3 cellular contexts compared by ENCODE assay signal in genomic region chr2:134866498-134867099, GRCh38.
TF ChIP-seq lines count a peak whose summit lies in the region.

No MANE protein-coding gene starts in this region.

TF ChIP-seq in liver, 16 proteins besides CTCF, POLR2A, EP300 and RAD21:
- TF ChIP-seq EGR1 (IDR thresholded peaks at IDR 0.05; ENCODE audit: low read depth in 2 of 2): no peak
- TF ChIP-seq FOXA2 (IDR thresholded peaks at IDR 0.05): peak; percentile 67
TF ChIP-seq in liver: peak in this region for 1.

TF ChIP-seq in HepG2, 621 proteins besides CTCF, POLR2A, EP300 and RAD21:
- TF ChIP-seq ZNF343 (CRISPR knock-in tag; IDR thresholded peaks at IDR 0.05): no peak
- TF ChIP-seq, protein P1, sequence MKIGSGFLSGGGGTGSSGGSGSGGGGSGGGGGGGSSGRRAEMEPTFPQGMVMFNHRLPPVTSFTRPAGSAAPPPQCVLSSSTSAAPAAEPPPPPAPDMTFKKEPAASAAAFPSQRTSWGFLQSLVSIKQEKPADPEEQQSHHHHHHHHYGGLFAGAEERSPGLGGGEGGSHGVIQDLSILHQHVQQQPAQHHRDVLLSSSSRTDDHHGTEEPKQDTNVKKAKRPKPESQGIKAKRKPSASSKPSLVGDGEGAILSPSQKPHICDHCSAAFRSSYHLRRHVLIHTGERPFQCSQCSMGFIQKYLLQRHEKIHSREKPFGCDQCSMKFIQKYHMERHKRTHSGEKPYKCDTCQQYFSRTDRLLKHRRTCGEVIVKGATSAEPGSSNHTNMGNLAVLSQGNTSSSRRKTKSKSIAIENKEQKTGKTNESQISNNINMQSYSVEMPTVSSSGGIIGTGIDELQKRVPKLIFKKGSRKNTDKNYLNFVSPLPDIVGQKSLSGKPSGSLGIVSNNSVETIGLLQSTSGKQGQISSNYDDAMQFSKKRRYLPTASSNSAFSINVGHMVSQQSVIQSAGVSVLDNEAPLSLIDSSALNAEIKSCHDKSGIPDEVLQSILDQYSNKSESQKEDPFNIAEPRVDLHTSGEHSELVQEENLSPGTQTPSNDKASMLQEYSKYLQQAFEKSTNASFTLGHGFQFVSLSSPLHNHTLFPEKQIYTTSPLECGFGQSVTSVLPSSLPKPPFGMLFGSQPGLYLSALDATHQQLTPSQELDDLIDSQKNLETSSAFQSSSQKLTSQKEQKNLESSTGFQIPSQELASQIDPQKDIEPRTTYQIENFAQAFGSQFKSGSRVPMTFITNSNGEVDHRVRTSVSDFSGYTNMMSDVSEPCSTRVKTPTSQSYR (CRISPR knock-in tag; IDR thresholded peaks at IDR 0.05; ENCODE audit: borderline replicate concordance): no peak
- TF ChIP-seq, protein P2, sequence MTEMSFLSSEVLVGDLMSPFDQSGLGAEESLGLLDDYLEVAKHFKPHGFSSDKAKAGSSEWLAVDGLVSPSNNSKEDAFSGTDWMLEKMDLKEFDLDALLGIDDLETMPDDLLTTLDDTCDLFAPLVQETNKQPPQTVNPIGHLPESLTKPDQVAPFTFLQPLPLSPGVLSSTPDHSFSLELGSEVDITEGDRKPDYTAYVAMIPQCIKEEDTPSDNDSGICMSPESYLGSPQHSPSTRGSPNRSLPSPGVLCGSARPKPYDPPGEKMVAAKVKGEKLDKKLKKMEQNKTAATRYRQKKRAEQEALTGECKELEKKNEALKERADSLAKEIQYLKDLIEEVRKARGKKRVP (CRISPR knock-in tag; IDR thresholded peaks at IDR 0.05): peak in 1 of 2 experiments; percentile 74; a peak in 1 of 4 replicates
- TF ChIP-seq ZNF276 (CRISPR knock-in tag; IDR thresholded peaks at IDR 0.05; ENCODE audit: low read depth): no peak
- no peak for TF ChIP-seq HOXA9 (CRISPR knock-in tag; IDR thresholded peaks at IDR 0.05; ENCODE audit: borderline replicate concordance)
- TF ChIP-seq, protein P3, sequence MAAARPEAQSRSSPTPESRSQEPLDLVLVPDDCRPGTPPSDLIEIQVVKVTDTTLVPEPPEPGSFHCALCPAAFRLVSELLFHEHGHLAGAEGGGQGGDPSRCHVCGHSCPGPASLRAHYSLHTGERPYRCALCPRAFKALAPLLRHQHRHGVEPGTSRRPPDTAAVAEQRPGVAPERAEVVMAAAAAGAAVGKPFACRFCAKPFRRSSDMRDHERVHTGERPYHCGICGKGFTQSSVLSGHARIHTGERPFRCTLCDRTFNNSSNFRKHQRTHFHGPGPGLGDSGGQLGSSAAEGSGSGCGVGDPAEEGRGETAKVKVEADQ (CRISPR knock-in tag; IDR thresholded peaks at IDR 0.05; ENCODE audit: borderline replicate concordance): no peak
- TF ChIP-seq, protein P4, sequence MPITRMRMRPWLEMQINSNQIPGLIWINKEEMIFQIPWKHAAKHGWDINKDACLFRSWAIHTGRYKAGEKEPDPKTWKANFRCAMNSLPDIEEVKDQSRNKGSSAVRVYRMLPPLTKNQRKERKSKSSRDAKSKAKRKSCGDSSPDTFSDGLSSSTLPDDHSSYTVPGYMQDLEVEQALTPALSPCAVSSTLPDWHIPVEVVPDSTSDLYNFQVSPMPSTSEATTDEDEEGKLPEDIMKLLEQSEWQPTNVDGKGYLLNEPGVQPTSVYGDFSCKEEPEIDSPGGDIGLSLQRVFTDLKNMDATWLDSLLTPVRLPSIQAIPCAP (CRISPR knock-in tag; IDR thresholded peaks at IDR 0.05; ENCODE audit: low read depth): no peak
- TF ChIP-seq ZNF44 (CRISPR knock-in tag; IDR thresholded peaks at IDR 0.05): no peak

TF ChIP-seq in WTC11, 78 proteins besides CTCF, POLR2A, EP300 and RAD21:
- TF ChIP-seq GABPB1 (CRISPR knock-in tag; IDR thresholded peaks at IDR 0.05): peak; percentile 85
- no peak for TF ChIP-seq SMAD4 (CRISPR knock-in tag; IDR thresholded peaks at IDR 0.05)
